Comparison of ENCODE assay signal across 1 cellular context in genomic region chr14:74568380-74568649, GRCh38.
TF ChIP-seq lines count a peak whose summit lies in the region.

No MANE protein-coding gene starts in this region.

TF ChIP-seq in A549, 52 proteins besides CTCF, POLR2A, EP300 and RAD21:
- no peak for TF ChIP-seq GATA3 (IDR thresholded peaks at IDR 0.05; ENCODE audit: borderline replicate concordance)
- no peak for TF ChIP-seq ZC3H11A (IDR thresholded peaks at IDR 0.05)
- no peak for TF ChIP-seq KDM5A (IDR thresholded peaks at IDR 0.05)
- TF ChIP-seq MAX (IDR thresholded peaks at IDR 0.05): no peak
- no peak for TF ChIP-seq NPAS2 (CRISPR knock-in tag; IDR thresholded peaks at IDR 0.05; ENCODE audit: borderline replicate concordance)
- no peak for TF ChIP-seq PHF8 (IDR thresholded peaks at IDR 0.05; ENCODE audit: borderline replicate concordance, low read depth)
- no peak for TF ChIP-seq JUNB (IDR thresholded peaks at IDR 0.05)
- no peak for TF ChIP-seq HOXA7 (CRISPR knock-in tag; IDR thresholded peaks at IDR 0.05)
- no peak for TF ChIP-seq RCOR1 (IDR thresholded peaks at IDR 0.05; ENCODE audit: low read depth, low read length)
- no peak for TF ChIP-seq HDAC2 (IDR thresholded peaks at IDR 0.05)
- TF ChIP-seq USF2 (IDR thresholded peaks at IDR 0.05): no peak
